In the genomic region with DNA sequence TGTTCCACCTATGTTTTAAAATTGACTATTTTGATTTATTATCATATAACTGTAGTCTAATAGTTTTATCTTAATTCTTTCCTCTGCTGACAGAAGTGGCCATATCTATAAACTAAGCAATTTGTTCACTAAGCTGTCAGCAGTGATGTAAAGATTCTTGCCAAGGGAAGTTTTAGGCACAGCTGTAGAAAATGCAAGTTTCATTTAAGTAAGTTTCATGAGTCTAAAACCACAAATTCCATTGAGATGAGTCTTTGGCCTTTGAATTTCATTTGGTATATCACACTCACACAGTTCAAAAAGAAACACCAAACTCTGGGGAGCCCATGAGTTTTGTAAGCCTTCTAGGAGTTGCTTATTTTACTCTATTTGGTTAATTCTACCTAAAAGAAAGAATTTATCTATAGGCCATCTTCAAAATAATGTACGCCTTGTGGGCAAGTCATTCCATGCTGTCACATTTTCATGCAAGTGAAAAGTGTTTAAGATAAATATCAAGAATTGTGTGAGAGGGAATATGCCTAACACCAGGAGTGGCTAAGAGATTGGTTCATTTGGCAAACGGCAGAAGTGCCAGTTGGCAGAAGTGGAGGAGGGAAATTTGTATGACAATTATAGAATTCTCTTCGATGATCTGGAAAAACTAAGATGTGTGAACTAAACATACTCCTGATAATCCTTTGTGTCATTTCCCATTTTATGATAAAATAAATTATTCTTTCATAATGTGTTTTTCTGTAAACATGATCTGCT, we compare ENCODE assay signal across 12 cellular contexts.
DNase-seq lines count a peak whose midpoint lies in the region; FAIRE-seq and TF ChIP-seq lines count a peak whose summit lies in the region.
"Had no signal": no experiment of that assay in that cellular context is flagged by ENCODE, and none has a peak within 500 bp of the region (broad histone marks: within the 10 kb centered on the region; RNA-seq: fewer than 3 reads in every experiment).

No MANE protein-coding gene starts in this region.

- H3K27ac ChIP-seq in astrocyte (ENCODE audit: low read depth, low read length): peak overlapping the region; percentile 79
- H3K27ac ChIP-seq: upper lobe of left lung had no signal

- H3K36me3 Mint-ChIP-seq in astrocyte (ENCODE audit: low read depth, unreplicated experiment): no peaks in the 10 kb centered on the region
- H3K36me3 Mint-ChIP-seq in T-helper 2 cell treated with Interferon-gamma antibody and Interleukin-4, amounts not matched to agents 5 μg/mL and 100 μg/mL, for 36 hours (ENCODE audit: low read depth): no peaks in the 10 kb centered on the region
- H3K36me3 Mint-ChIP-seq in activated naive CD8-positive, alpha-beta T cell treated with anti-CD3 and anti-CD28 coated beads for 36 hours: no peaks in the 10 kb centered on the region
- H3K36me3 Mint-ChIP-seq: activated naive CD8-positive, alpha-beta T cell had no signal

- H3K4me3 Mint-ChIP-seq in astrocyte (ENCODE audit: unreplicated experiment): no peak overlapping the region
- no peak overlapping the region for H3K4me3 Mint-ChIP-seq in T-helper 2 cell treated with Interferon-gamma antibody and Interleukin-4, amounts not matched to agents 5 μg/mL and 100 μg/mL, for 36 hours
- no peak overlapping the region for H3K4me3 Mint-ChIP-seq in activated naive CD8-positive, alpha-beta T cell treated with anti-CD3 and anti-CD28 coated beads for 36 hours
- H3K4me3 Mint-ChIP-seq: activated naive CD8-positive, alpha-beta T cell; nephron had no signal

- no peaks in the 10 kb centered on the region for H3K79me2 ChIP-seq in astrocyte (ENCODE audit: insufficient read depth, low read length)

- no peaks in the 10 kb centered on the region for H3K9me3 Mint-ChIP-seq in astrocyte (ENCODE audit: unreplicated experiment)
- H3K9me3 Mint-ChIP-seq in T-helper 2 cell treated with Interferon-gamma antibody and Interleukin-4, amounts not matched to agents 5 μg/mL and 100 μg/mL, for 36 hours: peaks cover 5% of the 10 kb centered on the region
- no peaks in the 10 kb centered on the region for H3K9me3 Mint-ChIP-seq in activated naive CD8-positive, alpha-beta T cell treated with anti-CD3 and anti-CD28 coated beads for 36 hours

- H3K4me3 ChIP-seq in AG04449 (ENCODE audit: low read depth, low read length) (no peak overlapping the region), astrocyte (ENCODE audit: insufficient read depth, low read depth, low read length) (no peak overlapping the region)
- H3K4me3 ChIP-seq: upper lobe of left lung had no signal

- no peak for TF ChIP-seq CTCF in AG04449 (IDR thresholded peaks at IDR 0.05; ENCODE audit: insufficient read depth, low read length, missing control alignments)
- TF ChIP-seq CTCF in astrocyte (IDR thresholded peaks at IDR 0.05; ENCODE audit: insufficient read depth, low read depth, low read length): no peak

- peak; percentile 89 for DNase-seq in AG04449 (ENCODE audit: low read depth, low spot score)
- DNase-seq in HT1080 (ENCODE audit: low read depth): peak; percentile 91
- peak; percentile 97 for DNase-seq in astrocyte (ENCODE audit: low read depth)
- peak; percentile 70 for DNase-seq in glomerular visceral epithelial cell (ENCODE audit: extremely low spot score)
- DNase-seq in T-helper 2 cell treated with Interferon-gamma antibody and Interleukin-4, amounts not matched to agents 5 μg/mL and 100 μg/mL, for 36 hours (ENCODE audit: low spot score): no peak
- DNase-seq in activated naive CD8-positive, alpha-beta T cell treated with anti-CD3 and anti-CD28 coated beads for 36 hours: no peak
- no peak for DNase-seq in NCI-H187 (lab: John Stamatoyannopoulos, UW)
- no peak for DNase-seq in middle frontal gyrus (ENCODE audit: extremely low spot score, low spot score)
- DNase-seq: stimulated activated CD4-positive, alpha-beta T cell treated with anti-CD3 and anti-CD28 coated beads, Interleukin-12 subunit alpha, Interleukin-12 subunit beta, amount 100 ng/mL, for 4 hours; upper lobe of left lung had no signal

- POLR2A ChIA-PET in AG04449 (lab: Yijun Ruan, JAX): no interaction called here

- no peaks in the 10 kb centered on the region for H3K27me3 ChIP-seq in astrocyte (ENCODE audit: insufficient read depth, low read length)
- H3K27me3 ChIP-seq: upper lobe of left lung had no signal

- CTCF ChIA-PET in AG04449 (lab: Yijun Ruan, JAX): interaction anchor here (1.0 kb wide), 1 partner anchor 294 kb away, joined by 3 read pairs; no protein-coding TSS in a partner anchor

- peaks cover 26% of the 10 kb centered on the region for H3K4me1 Mint-ChIP-seq in astrocyte (ENCODE audit: low read depth, unreplicated experiment)
- no peaks in the 10 kb centered on the region for H3K4me1 Mint-ChIP-seq in T-helper 2 cell treated with Interferon-gamma antibody and Interleukin-4, amounts not matched to agents 5 μg/mL and 100 μg/mL, for 36 hours (ENCODE audit: low read depth)
- no peaks in the 10 kb centered on the region for H3K4me1 Mint-ChIP-seq in activated naive CD8-positive, alpha-beta T cell treated with anti-CD3 and anti-CD28 coated beads for 36 hours

- H3K27ac Mint-ChIP-seq in astrocyte (ENCODE audit: unreplicated experiment): peak overlapping the region; percentile 98
- H3K27ac Mint-ChIP-seq in T-helper 2 cell treated with Interferon-gamma antibody and Interleukin-4, amounts not matched to agents 5 μg/mL and 100 μg/mL, for 36 hours: no peak overlapping the region
- no peak overlapping the region for H3K27ac Mint-ChIP-seq in activated naive CD8-positive, alpha-beta T cell treated with anti-CD3 and anti-CD28 coated beads for 36 hours
- H3K27ac Mint-ChIP-seq: activated naive CD8-positive, alpha-beta T cell; nephron had no signal

- H3K36me3 ChIP-seq in astrocyte (ENCODE audit: insufficient read depth, low read length): no peaks in the 10 kb centered on the region
- H3K36me3 ChIP-seq: upper lobe of left lung had no signal

- H3K4me2 ChIP-seq in astrocyte (ENCODE audit: low read length): peak overlapping the region; percentile 57

- H3K4me1 ChIP-seq in astrocyte (ENCODE audit: insufficient read depth, low read length): peaks cover 7% of the 10 kb centered on the region
- H3K4me1 ChIP-seq: upper lobe of left lung had no signal

- no peaks in the 10 kb centered on the region for H4K20me1 ChIP-seq in astrocyte (ENCODE audit: insufficient read depth, low read length)

- H3K9ac ChIP-seq in astrocyte (ENCODE audit: low read length): peak overlapping the region; percentile 32

- no peaks in the 10 kb centered on the region for H3K27me3 Mint-ChIP-seq in astrocyte (ENCODE audit: low read depth, unreplicated experiment)
- H3K27me3 Mint-ChIP-seq in T-helper 2 cell treated with Interferon-gamma antibody and Interleukin-4, amounts not matched to agents 5 μg/mL and 100 μg/mL, for 36 hours (ENCODE audit: low read depth): no peaks in the 10 kb centered on the region
- no peaks in the 10 kb centered on the region for H3K27me3 Mint-ChIP-seq in activated naive CD8-positive, alpha-beta T cell treated with anti-CD3 and anti-CD28 coated beads for 36 hours
- H3K27me3 Mint-ChIP-seq: activated naive CD8-positive, alpha-beta T cell had no signal

- no peaks in the 10 kb centered on the region for H3K9me3 ChIP-seq in astrocyte (ENCODE audit: insufficient read depth, low read depth, low read length)
- H3K9me3 ChIP-seq: upper lobe of left lung had no signal

- no peak overlapping the region for H2AFZ ChIP-seq in astrocyte (ENCODE audit: low read depth, low read length)

- peak; percentile 98 for FAIRE-seq in astrocyte (lab: Jason Lieb, UNC)

Comparison
In these comparisons a context has a peak if more than half of its experiments do, and no peak if none do; other contexts are left out.
1. DNase-seq: peak in AG04449 (single experiment), HT1080 (single experiment), astrocyte (single experiment) and glomerular visceral epithelial cell (single experiment); none in T-helper 2 cell treated with Interferon-gamma antibody and Interleukin-4, amounts not matched to agents 5 μg/mL and 100 μg/mL, for 36 hours (single experiment), activated naive CD8-positive, alpha-beta T cell treated with anti-CD3 and anti-CD28 coated beads for 36 hours (single experiment), NCI-H187 (0 of 2) and middle frontal gyrus (single experiment).